ENCODE assay signal across 9 cellular contexts in genomic region chr3:25781145-25781757, GRCh38. TPM values are rescaled to one million over a fixed set of nuclear protein-coding genes. Genes with fewer than 3 reads are reported as not detected.
DNase-seq lines count a peak whose midpoint lies in the region; ATAC-seq and TF ChIP-seq lines count a peak whose summit lies in the region.
"Had no signal": no experiment of that assay in that cellular context is flagged by ENCODE, and none has a peak within 500 bp of the region (broad histone marks: within the 10 kb centered on the region; RNA-seq: fewer than 3 reads in every experiment).

No MANE protein-coding gene starts in this region.

- H3K27ac Mint-ChIP-seq in T-helper 2 cell treated with Interferon-gamma antibody and Interleukin-4, amounts not matched to agents 5 μg/mL and 100 μg/mL, for 36 hours = peak overlapping the region; percentile 9
- H3K27ac Mint-ChIP-seq in activated naive CD8-positive, alpha-beta T cell treated with anti-CD3 and anti-CD28 coated beads for 36 hours = peak overlapping the region; percentile 61

- H3K4me3 ChIP-seq in HL-60 (replicated peaks; ENCODE audit: insufficient read depth, low read length) (peak overlapping the region; percentile 87), osteoblast (ENCODE audit: insufficient read depth, low read length) (no peak overlapping the region)

- H3K27me3 Mint-ChIP-seq in T-helper 2 cell treated with Interferon-gamma antibody and Interleukin-4, amounts not matched to agents 5 μg/mL and 100 μg/mL, for 36 hours (ENCODE audit: low read depth) = no peaks in the 10 kb centered on the region
- H3K27me3 Mint-ChIP-seq in activated naive CD8-positive, alpha-beta T cell treated with anti-CD3 and anti-CD28 coated beads for 36 hours = no peaks in the 10 kb centered on the region

- H3K36me3 Mint-ChIP-seq in T-helper 2 cell treated with Interferon-gamma antibody and Interleukin-4, amounts not matched to agents 5 μg/mL and 100 μg/mL, for 36 hours (ENCODE audit: low read depth) = peaks cover 29% of the 10 kb centered on the region
- H3K36me3 Mint-ChIP-seq in activated naive CD8-positive, alpha-beta T cell treated with anti-CD3 and anti-CD28 coated beads for 36 hours = peaks cover 46% of the 10 kb centered on the region

- peaks cover 7% of the 10 kb centered on the region for H3K36me3 ChIP-seq in osteoblast (ENCODE audit: insufficient read depth, low read length)

- H3K27me3 ChIP-seq in HL-60 (ENCODE audit: insufficient read depth, poor library complexity, severe bottlenecking) = no peaks in the 10 kb centered on the region
- H3K27me3 ChIP-seq in osteoblast (ENCODE audit: insufficient read depth, low read length) = no peaks in the 10 kb centered on the region

- H3K9me3 ChIP-seq in osteoblast (ENCODE audit: low read depth, low read length) = no peaks in the 10 kb centered on the region

- H3K4me2 ChIP-seq in osteoblast (ENCODE audit: insufficient read depth, low read length) = peak overlapping the region; percentile 88

- no peaks in the 10 kb centered on the region for H3K9me3 Mint-ChIP-seq in T-helper 2 cell treated with Interferon-gamma antibody and Interleukin-4, amounts not matched to agents 5 μg/mL and 100 μg/mL, for 36 hours
- H3K9me3 Mint-ChIP-seq in activated naive CD8-positive, alpha-beta T cell treated with anti-CD3 and anti-CD28 coated beads for 36 hours = no peaks in the 10 kb centered on the region

- H3K27ac ChIP-seq in HL-60 (replicated peaks) (peak overlapping the region; percentile 97), osteoblast (ENCODE audit: low read depth, low read length) (no peak overlapping the region)

- TF ChIP-seq CTCF in HL-60 (IDR thresholded peaks at IDR 0.05; ENCODE audit: insufficient read depth, low read length) (no peak), osteoblast (IDR thresholded peaks at IDR 0.05; ENCODE audit: extremely low read depth, low read depth, low read length) (no peak)

- H3K4me3 Mint-ChIP-seq in T-helper 2 cell treated with Interferon-gamma antibody and Interleukin-4, amounts not matched to agents 5 μg/mL and 100 μg/mL, for 36 hours = peak overlapping the region; percentile 88
- peak overlapping the region; percentile 90 for H3K4me3 Mint-ChIP-seq in activated naive CD8-positive, alpha-beta T cell treated with anti-CD3 and anti-CD28 coated beads for 36 hours

- no peak for DNase-seq in T-helper 2 cell treated with Interferon-gamma antibody and Interleukin-4, amounts not matched to agents 5 μg/mL and 100 μg/mL, for 36 hours (ENCODE audit: low spot score)
- DNase-seq in T-helper 2 cell (no peak), HL-60 (ENCODE audit: low read depth in 1 of 2, low spot score in 1 of 2) (peak in 1 of 2 experiments; percentile 9), osteoblast (ENCODE audit: insufficient read length, low spot score, missing footprints) (no peak), glomerular visceral epithelial cell (ENCODE audit: extremely low spot score) (no peak)
- no peak for DNase-seq in activated naive CD8-positive, alpha-beta T cell treated with anti-CD3 and anti-CD28 coated beads for 36 hours
- DNase-seq in stimulated activated CD4-positive, alpha-beta T cell treated with anti-CD3 and anti-CD28 coated beads, Interleukin-15, amount 100 ng/mL, for 24 hours = no peak
- DNase-seq: activated CD4-positive, alpha-beta T cell treated with anti-CD3 and anti-CD28 coated beads, Interleukin-2, amount 50 U/mL, for 1 hour had no signal

- no peak for ATAC-seq in GM21576 (IDR thresholded peaks at IDR 0.05; ENCODE audit: unreplicated experiment)

- no peaks in the 10 kb centered on the region for H4K20me1 ChIP-seq in osteoblast (ENCODE audit: insufficient read depth, low read length)

- no peak overlapping the region for H2AFZ ChIP-seq in osteoblast (ENCODE audit: low read length)

- peaks cover 14% of the 10 kb centered on the region for H3K4me1 ChIP-seq in osteoblast (ENCODE audit: insufficient read depth, low read length)

- peaks cover 44% of the 10 kb centered on the region for H3K4me1 Mint-ChIP-seq in T-helper 2 cell treated with Interferon-gamma antibody and Interleukin-4, amounts not matched to agents 5 μg/mL and 100 μg/mL, for 36 hours (ENCODE audit: low read depth)
- H3K4me1 Mint-ChIP-seq in activated naive CD8-positive, alpha-beta T cell treated with anti-CD3 and anti-CD28 coated beads for 36 hours = peaks cover 40% of the 10 kb centered on the region

- H3K79me2 ChIP-seq in osteoblast (ENCODE audit: insufficient read depth, low read length) = peaks cover 39% of the 10 kb centered on the region

RNA-seq across cellular contexts. Expression of gene NGLY1, which starts 2.0 kb away (rescaled TPM):
- 10 to 100 TPM; 63.1 to 72.8 TPM for total RNA-seq in activated naive CD8-positive, alpha-beta T cell treated with anti-CD3 and anti-CD28 coated beads for 36 hours
- total RNA-seq in osteoblast = 29.5 and 30.4 TPM in 2 replicates

RNA-seq across cellular contexts. Expression of gene OXSM, which starts 8.6 kb away (rescaled TPM):
- total RNA-seq in activated naive CD8-positive, alpha-beta T cell treated with anti-CD3 and anti-CD28 coated beads for 36 hours = 10 to 100 TPM; 14.2 to 15.0 TPM
- total RNA-seq in osteoblast = 10.9 and 11.2 TPM in 2 replicates
